Comparison of ENCODE assay signal across 26 cellular contexts in genomic region chr17:67511012-67511411, GRCh38.
DNase-seq lines count a peak whose midpoint lies in the region; ATAC-seq and TF ChIP-seq lines count a peak whose summit lies in the region.
"Had no signal": no experiment of that assay in that cellular context is flagged by ENCODE, and none has a peak within 500 bp of the region (broad histone marks: within the 10 kb centered on the region; RNA-seq: fewer than 3 reads in every experiment).

No MANE protein-coding gene starts in this region.

- H3K36me3 ChIP-seq in upper lobe of right lung: no peaks in the 10 kb centered on the region
- H3K36me3 ChIP-seq: Peyer's patch had no signal

- intact Hi-C loops in natural killer cell (cut with micrococcal nuclease): no loop called here
- intact Hi-C loops in upper lobe of right lung (cut with DNase I): no loop called here

- no peak overlapping the region for H3K4me3 Mint-ChIP-seq in natural killer cell
- no peak overlapping the region for H3K4me3 Mint-ChIP-seq in natural killer cell treated with Interleukin-12 subunit alpha and Interleukin-12 subunit beta and Interleukin-15 and Interleukin-18, amount 100 ng/mL, for 72 hours
- H3K4me3 Mint-ChIP-seq: CD8-positive, alpha-beta T cell; GM23338 had no signal

- no peak overlapping the region for H3K4me3 ChIP-seq in upper lobe of right lung
- H3K4me3 ChIP-seq: A549, GM12878, GM23338, Peyer's patch had no signal

- peak overlapping the region; percentile 69 to 75 for H3K27ac Mint-ChIP-seq in natural killer cell
- H3K27ac Mint-ChIP-seq in natural killer cell treated with Interleukin-12 subunit alpha and Interleukin-12 subunit beta and Interleukin-15 and Interleukin-18, amount 100 ng/mL, for 72 hours: peak overlapping the region in 1 of 2 donors; percentile 76

- no peaks in the 10 kb centered on the region for H3K27me3 ChIP-seq in upper lobe of right lung
- H3K27me3 ChIP-seq: Peyer's patch had no signal

- ATAC-seq in natural killer cell (no peak), HG02610 (IDR thresholded peaks at IDR 0.05; ENCODE audit: unreplicated experiment) (no peak), upper lobe of right lung (no peak)
- no peak for ATAC-seq in natural killer cell treated with Interleukin-12 subunit alpha and Interleukin-12 subunit beta and Interleukin-15 and Interleukin-18, amount 100 ng/mL, for 72 hours
- ATAC-seq: CD8-positive, alpha-beta T cell had no signal

- no peak overlapping the region for H3K27ac ChIP-seq in upper lobe of right lung
- H3K27ac ChIP-seq: A549, Peyer's patch had no signal

- H3K9me3 ChIP-seq in upper lobe of right lung: no peaks in the 10 kb centered on the region
- H3K9me3 ChIP-seq: Peyer's patch had no signal

- no peaks in the 10 kb centered on the region for H3K27me3 Mint-ChIP-seq in natural killer cell (ENCODE audit: low read depth in 2 of 2)
- H3K27me3 Mint-ChIP-seq in natural killer cell treated with Interleukin-12 subunit alpha and Interleukin-12 subunit beta and Interleukin-15 and Interleukin-18, amount 100 ng/mL, for 72 hours: no peaks in the 10 kb centered on the region

- TF ChIP-seq CTCF in natural killer cell (IDR thresholded peaks at IDR 0.05): no peak
- TF ChIP-seq CTCF in GM13976 (IDR thresholded peaks at IDR 0.05; ENCODE audit: borderline replicate concordance, control extremely low read depth, extremely low read depth, insufficient read depth, missing control alignments): no peak
- no peak for TF ChIP-seq CTCF in upper lobe of right lung (IDR thresholded peaks at IDR 0.05)

- H3K4me1 Mint-ChIP-seq in natural killer cell: peaks cover 57 to 66% of the 10 kb centered on the region in 2 donors
- peaks cover 39 to 44% of the 10 kb centered on the region in 2 donors for H3K4me1 Mint-ChIP-seq in natural killer cell treated with Interleukin-12 subunit alpha and Interleukin-12 subunit beta and Interleukin-15 and Interleukin-18, amount 100 ng/mL, for 72 hours (ENCODE audit: low read depth in 2 of 2)

- no peak for DNase-seq in natural killer cell
- no peak for DNase-seq in natural killer cell treated with Interleukin-12 subunit alpha and Interleukin-12 subunit beta and Interleukin-15 and Interleukin-18, amount 100 ng/mL, for 72 hours (ENCODE audit: low spot score)
- DNase-seq in NCI-H69 (lab: John Stamatoyannopoulos, UW): peak; percentile 43
- DNase-seq in fibroblast of gingiva (ENCODE audit: low read depth): peak; percentile 50
- no peak for DNase-seq in GM13976 (ENCODE audit: low spot score)
- no peak for DNase-seq in upper lobe of right lung
- DNase-seq: Caco-2; CD8-positive, alpha-beta T cell; DMS 273 treated with DMSO at 0.1 percent for 48 hours; DMS79; EL; GDM1; KBM-7; NCI-H1048; NCI-H1417; NCI-H1694 treated with DMSO at 0.1 percent for 48 hours; NCI-H2107; NCI-H446 treated with DMSO at 0.1 percent for 48 hours; NCI-H526; SHP77 treated with DMSO at 0.1 percent for 48 hours; SW 1271 had no signal

- no peaks in the 10 kb centered on the region for H3K36me3 Mint-ChIP-seq in natural killer cell
- peaks cover 12% of the 10 kb centered on the region for H3K36me3 Mint-ChIP-seq in natural killer cell treated with Interleukin-12 subunit alpha and Interleukin-12 subunit beta and Interleukin-15 and Interleukin-18, amount 100 ng/mL, for 72 hours

- peaks cover 0 to 7% of the 10 kb centered on the region in 2 donors for H3K9me3 Mint-ChIP-seq in natural killer cell
- no peaks in the 10 kb centered on the region for H3K9me3 Mint-ChIP-seq in natural killer cell treated with Interleukin-12 subunit alpha and Interleukin-12 subunit beta and Interleukin-15 and Interleukin-18, amount 100 ng/mL, for 72 hours

- in situ Hi-C loops in GM13976 (cut with MboI; ENCODE audit: low sequenced_read_pairs, unreplicated experiment): no loop called here

- H3K4me1 ChIP-seq in upper lobe of right lung: peaks cover 20% of the 10 kb centered on the region
- H3K4me1 ChIP-seq: A549, Caco-2, Peyer's patch had no signal

Comparison
In these comparisons a context has a peak if more than half of its experiments do, and no peak if none do; other contexts are left out.
1. DNase-seq: peak in NCI-H69 (single experiment) and fibroblast of gingiva (single experiment); none in natural killer cell (single experiment), natural killer cell treated with Interleukin-12 subunit alpha and Interleukin-12 subunit beta and Interleukin-15 and Interleukin-18, amount 100 ng/mL, for 72 hours (single experiment), GM13976 (single experiment) and upper lobe of right lung (single experiment).